18 cellular contexts compared by ENCODE assay signal in genomic region chr22:24703101-24703500, GRCh38.
DNase-seq lines count a peak whose midpoint lies in the region; ATAC-seq and TF ChIP-seq lines count a peak whose summit lies in the region.
"Had no signal": no experiment of that assay in that cellular context is flagged by ENCODE, and none has a peak within 500 bp of the region (broad histone marks: within the 10 kb centered on the region; RNA-seq: fewer than 3 reads in every experiment).

No MANE protein-coding gene starts in this region.

- H4K20me1 ChIP-seq in fibroblast of lung (ENCODE audit: control insufficient read depth, extremely low read depth, insufficient read depth, low read length) (no peaks in the 10 kb centered on the region), neural progenitor cell (ENCODE audit: low read depth) (no peaks in the 10 kb centered on the region)

- no peak for TF ChIP-seq POLR2A in spleen (IDR thresholded peaks at IDR 0.05)

- no peaks in the 10 kb centered on the region for H3F3A ChIP-seq in neural progenitor cell (ENCODE audit: low read depth)

- no peak for TF ChIP-seq CTCF in fibroblast of lung (conservative IDR thresholded peaks at IDR 0.05 in 1 of 2, IDR thresholded peaks at IDR 0.05 in 1 of 2; ENCODE audit: low read depth in 1 of 2, low read length in 2 of 2)
- no peak for TF ChIP-seq CTCF in neural progenitor cell (IDR thresholded peaks at IDR 0.05)
- TF ChIP-seq CTCF in spleen (IDR thresholded peaks at IDR 0.05 in 8 of 11, conservative IDR thresholded peaks at IDR 0.05 in 3 of 11): no peak

- H3K4me3 ChIP-seq in fibroblast of lung (replicated peaks in 1 of 4; ENCODE audit: control extremely low read depth in 1 of 4, insufficient read depth in 1 of 4, low read depth in 3 of 4, low read length in 4 of 4) (no peak overlapping the region), neural progenitor cell (no peak overlapping the region), spleen (no peak overlapping the region)
- H3K4me3 ChIP-seq: prostate gland had no signal

- no peak overlapping the region for H3K4me3 Mint-ChIP-seq in neural progenitor cell
- H3K4me3 Mint-ChIP-seq: CD4-positive, CD25-positive, alpha-beta regulatory T cell; IgD-negative memory B cell had no signal

- H3K9me3 ChIP-seq in fibroblast of lung (ENCODE audit: control insufficient read depth, insufficient read depth, low read depth, low read length) (no peaks in the 10 kb centered on the region), neural progenitor cell (ENCODE audit: low read depth) (no peaks in the 10 kb centered on the region), spleen (no peaks in the 10 kb centered on the region)
- H3K9me3 ChIP-seq: prostate gland had no signal

- H3K9me3 Mint-ChIP-seq in neural progenitor cell: no peaks in the 10 kb centered on the region
- H3K9me3 Mint-ChIP-seq: CD4-positive, CD25-positive, alpha-beta regulatory T cell; IgD-negative memory B cell had no signal

- H3K36me3 ChIP-seq in fibroblast of lung (ENCODE audit: control insufficient read depth, insufficient read depth, low read length) (no peaks in the 10 kb centered on the region), neural progenitor cell (no peaks in the 10 kb centered on the region), spleen (no peaks in the 10 kb centered on the region)
- H3K36me3 ChIP-seq: prostate gland had no signal

- no peak overlapping the region for H3K9ac ChIP-seq in fibroblast of lung (ENCODE audit: insufficient read depth, low read length)
- no peak overlapping the region for H3K9ac ChIP-seq in neural progenitor cell

- H3K27ac Mint-ChIP-seq in neural progenitor cell: peak overlapping the region; percentile 44
- H3K27ac Mint-ChIP-seq: CD4-positive, CD25-positive, alpha-beta regulatory T cell; IgD-negative memory B cell had no signal

- 67 to 86% (median 79%) methylated on average over 9 to 11 of the region's 11 CpGs for WGBS in spleen, 5 donors

- H3K4me2 ChIP-seq in fibroblast of lung (ENCODE audit: extremely low read depth, insufficient read depth, low read length) (no peak overlapping the region), neural progenitor cell (no peak overlapping the region)

- DNase-seq in DMS79 treated with DMSO at 0.1 percent for 48 hours (lab: John Stamatoyannopoulos, UW) (peak; percentile 73), NCI-H2196 treated with DMSO at 0.1 percent for 48 hours (lab: John Stamatoyannopoulos, UW; ENCODE audit: unreplicated experiment) (peak; percentile 67), fibroblast of lung (ENCODE audit: low read depth in 2 of 2) (peak; percentile 5 to 57), neural progenitor cell (ENCODE audit: low spot score) (no peak), T-helper 9 cell (no peak), spleen (no peak), RKO (ENCODE audit: low spot score) (no peak)
- DNase-seq: aorta; CD4-positive, CD25-positive, alpha-beta regulatory T cell; effector CD8-positive, alpha-beta T cell; mesendoderm; NCI-H2107; stimulated activated CD4-positive, alpha-beta T cell treated with anti-CD3 and anti-CD28 coated beads, Interleukin-4, amount 100 ng/mL, for 1 hour; stimulated activated naive CD4-positive, alpha-beta T cell treated with Interleukin-2 at 50 U/mL for 16 hours had no signal

- H3K4me1 ChIP-seq in fibroblast of lung (ENCODE audit: control insufficient read depth, extremely low read depth, insufficient read depth, low read length) (no peaks in the 10 kb centered on the region), neural progenitor cell (peaks cover 18% of the 10 kb centered on the region), spleen (peaks cover 0 to 14% (median 9%) of the 10 kb centered on the region in 6 donors)
- H3K4me1 ChIP-seq: prostate gland had no signal

- peaks cover 26% of the 10 kb centered on the region for H3K4me1 Mint-ChIP-seq in neural progenitor cell
- H3K4me1 Mint-ChIP-seq: IgD-negative memory B cell had no signal

- H3K27me3 ChIP-seq in fibroblast of lung (ENCODE audit: control insufficient read depth, insufficient read depth, low read length): no peaks in the 10 kb centered on the region
- no peaks in the 10 kb centered on the region for H3K27me3 ChIP-seq in neural progenitor cell
- H3K27me3 ChIP-seq in spleen (replicated peaks in 1 of 7): peaks cover 0 to 11% (median 0%) of the 10 kb centered on the region in 7 donors

- H3K79me2 ChIP-seq in fibroblast of lung (ENCODE audit: control insufficient read depth, insufficient read depth, low read length) (no peaks in the 10 kb centered on the region), neural progenitor cell (ENCODE audit: low read depth) (no peaks in the 10 kb centered on the region)

- intact Hi-C loops in spleen (cut with DNase I; ENCODE audit: low total_unique reads): no loop called here

- H3K36me3 Mint-ChIP-seq in neural progenitor cell: no peaks in the 10 kb centered on the region
- H3K36me3 Mint-ChIP-seq: CD4-positive, CD25-positive, alpha-beta regulatory T cell had no signal

- H2AFZ ChIP-seq in fibroblast of lung (ENCODE audit: low read length): no peak overlapping the region
- no peak overlapping the region for H2AFZ ChIP-seq in neural progenitor cell (replicated peaks)

- H3K27ac ChIP-seq in fibroblast of lung (ENCODE audit: insufficient read depth, low read length): no peak overlapping the region
- H3K27ac ChIP-seq in neural progenitor cell: no peak overlapping the region
- H3K27ac ChIP-seq in spleen: no peak overlapping the region
- H3K27ac ChIP-seq: prostate gland had no signal

- H3K27me3 Mint-ChIP-seq in neural progenitor cell (ENCODE audit: insufficient read depth, low read depth): no peaks in the 10 kb centered on the region

- no peak for ATAC-seq in GM18867 (IDR thresholded peaks at IDR 0.05; ENCODE audit: unreplicated experiment)
- ATAC-seq: Panc1 had no signal

Comparison
In these comparisons a context has a peak if more than half of its experiments do, and no peak if none do; other contexts are left out.
1. DNase-seq: peak in DMS79 treated with DMSO at 0.1 percent for 48 hours (single experiment), NCI-H2196 treated with DMSO at 0.1 percent for 48 hours (single experiment) and fibroblast of lung (2 of 2); none in neural progenitor cell (single experiment), T-helper 9 cell (single experiment), spleen (single experiment) and RKO (single experiment).